18 cellular contexts compared by ENCODE assay signal in genomic region chr1:198627436-198628063, GRCh38. TPM values are rescaled to one million over a fixed set of nuclear protein-coding genes. Genes with fewer than 3 reads are reported as not detected.
DNase-seq lines count a peak whose midpoint lies in the region; ATAC-seq, FAIRE-seq and TF ChIP-seq lines count a peak whose summit lies in the region.
"Had no signal": no experiment of that assay in that cellular context is flagged by ENCODE, and none has a peak within 500 bp of the region (broad histone marks: within the 10 kb centered on the region; RNA-seq: fewer than 3 reads in every experiment).

No MANE protein-coding gene starts in this region.

- H4K8ac ChIP-seq in IMR-90 (ENCODE audit: low read depth in 2 of 2, low read length in 2 of 2): no peak overlapping the region; a peak in 1 of 4 replicates

- no TSS peak for BruUV-seq in IMR-90 (replicated peaks; lab: Mats Ljungman, UMichigan)

- H3K36me3 ChIP-seq in IMR-90 (ENCODE audit: control insufficient read depth, insufficient read depth, low read length): no peaks in the 10 kb centered on the region
- H3K36me3 ChIP-seq: BLaER1 treated with 17β-estradiol and CSF1 and Interleukin-3, amounts not matched to agents 10 nM and 100 nM; WERI-Rb-1 had no signal

- no peak for DNase-seq in D721Med (ENCODE audit: insufficient read length, low spot score)
- no peak for DNase-seq in IMR-90
- DNase-seq in activated B cell treated with CpG ODN at 0.5 μM for 24 hours: no peak
- no peak for DNase-seq in memory B cell (ENCODE audit: low spot score in 2 of 2)
- no peak for DNase-seq in stimulated activated CD4-positive, alpha-beta T cell treated with anti-CD3 and anti-CD28 coated beads, Interleukin-1b, Interleukin-23, amount 100 ng/mL, for 48 hours
- DNase-seq: cortex of kidney, DMS79, NCI-H187 treated with DMSO at 0.1 percent for 48 hours, NCI-H524, WERI-Rb-1 had no signal

- H3K27ac Mint-ChIP-seq in activated B cell treated with CpG ODN at 0.5 μM for 24 hours (peak overlapping the region; percentile 9), memory B cell (peak overlapping the region; percentile 66)

- POLR2A ChIA-PET in IMR-90 (lab: Charles Lee; ENCODE audit: unreplicated experiment) (no interaction called here), activated B cell treated with CpG ODN at 0.5 μM for 24 hours (lab: Charles Lee) (no interaction called here)

- dilution Hi-C loops in IMR-90 (cut with HindIII; ENCODE audit: low sequenced_read_pairs, unreplicated experiment): no loop called here

- in situ Hi-C loops in IMR-90 (cut with MboI; ENCODE audit: low sequenced_read_pairs): no loop called here

- no peak overlapping the region for H2AK5ac ChIP-seq in IMR-90 (ENCODE audit: low read depth, low read length)

- H3K23ac ChIP-seq in IMR-90 (ENCODE audit: low read depth, low read length): no peak overlapping the region

- no peak overlapping the region; the same call in 1 of the 2 replicates for H3K4me2 ChIP-seq in IMR-90 (ENCODE audit: low read depth, low read length)

- H2AK9ac ChIP-seq in IMR-90 (replicated peaks; ENCODE audit: low read depth, low read length, poor library complexity): no peak overlapping the region

- CTCF ChIA-PET in IMR-90 (lab: Yijun Ruan, JAX) (no interaction called here), activated B cell treated with CpG ODN at 0.5 μM for 24 hours (lab: Charles Lee) (no interaction called here)

- no peaks in the 10 kb centered on the region for H3K79me1 ChIP-seq in IMR-90 (ENCODE audit: low read depth in 1 of 2, low read length in 2 of 2)

- no peak overlapping the region for H3K27ac ChIP-seq in IMR-90 (ENCODE audit: insufficient read depth, low read length)
- H3K27ac ChIP-seq: BLaER1 treated with 17β-estradiol and CSF1 and Interleukin-3, amounts not matched to agents 10 nM and 100 nM; WERI-Rb-1 had no signal

- H2BK15ac ChIP-seq in IMR-90 (ENCODE audit: low read depth, low read length): no peak overlapping the region

- H3K4me3 Mint-ChIP-seq in activated B cell treated with CpG ODN at 0.5 μM for 24 hours (peak overlapping the region; percentile 24), memory B cell (peak overlapping the region; percentile 22)

- no peak overlapping the region; the same call in 1 of the 2 replicates for H3K18ac ChIP-seq in IMR-90 (ENCODE audit: low read depth, low read length)

- H3K9me3 Mint-ChIP-seq in activated B cell treated with CpG ODN at 0.5 μM for 24 hours: no peaks in the 10 kb centered on the region
- peaks cover 5% of the 10 kb centered on the region for H3K9me3 Mint-ChIP-seq in memory B cell

- H2AFZ ChIP-seq in IMR-90 (replicated peaks; ENCODE audit: low read length, poor library complexity): no peak overlapping the region

- H3K9ac ChIP-seq in IMR-90 (ENCODE audit: low read depth, low read length): no peak overlapping the region
- H3K9ac ChIP-seq: BLaER1 treated with 17β-estradiol and CSF1 and Interleukin-3, amounts not matched to agents 10 nM and 100 nM had no signal

- H3K4ac ChIP-seq in IMR-90 (ENCODE audit: low read depth, low read length): 0 out of 2 replicates have a peak overlapping the region, but pooled peaks have one; percentile 22

- no peak overlapping the region for H2BK20ac ChIP-seq in IMR-90 (ENCODE audit: low read depth, low read length)

- no peaks in the 10 kb centered on the region for H3K9me1 ChIP-seq in IMR-90 (ENCODE audit: insufficient read depth, low read length)

- no CpG with 5 or more reads among the region's 3 CpGs for WGBS in IMR-90 (ENCODE audit: extremely low coverage in 2 of 2, insufficient read length in 1 of 2), 2 experiments

- no peaks in the 10 kb centered on the region for H4K20me1 ChIP-seq in IMR-90 (ENCODE audit: insufficient read depth, low read length)
- H4K20me1 ChIP-seq: BLaER1 treated with 17β-estradiol and CSF1 and Interleukin-3, amounts not matched to agents 10 nM and 100 nM had no signal

- H3K14ac ChIP-seq in IMR-90 (replicated peaks; ENCODE audit: low read depth, low read length): no peak overlapping the region

- H3K4me1 Mint-ChIP-seq in activated B cell treated with CpG ODN at 0.5 μM for 24 hours (peaks cover 97% of the 10 kb centered on the region), memory B cell (peaks cover 49% of the 10 kb centered on the region)

- TF ChIP-seq RAD21 in IMR-90 (IDR thresholded peaks at IDR 0.05; ENCODE audit: low read length): no peak

- H4K91ac ChIP-seq in IMR-90 (ENCODE audit: insufficient read depth, low read depth, low read length): no peak overlapping the region

- H3K27me3 Mint-ChIP-seq in activated B cell treated with CpG ODN at 0.5 μM for 24 hours (no peaks in the 10 kb centered on the region), memory B cell (no peaks in the 10 kb centered on the region)

- intact Hi-C loops in IMR-90 (cut with micrococcal nuclease) (no loop called here), activated B cell treated with CpG ODN at 0.5 μM for 24 hours (cut with micrococcal nuclease) (loop anchor here (10.0 kb wide), 1 partner anchor 373 kb away; no protein-coding TSS in a partner anchor)

- no peak overlapping the region for H3K56ac ChIP-seq in IMR-90 (ENCODE audit: extremely low read depth, insufficient read depth, low read length)

- H3K4me3 ChIP-seq in IMR-90 (ENCODE audit: insufficient read depth, low read depth, low read length): no peak overlapping the region
- H3K4me3 ChIP-seq: BLaER1 treated with 17β-estradiol and CSF1 and Interleukin-3, amounts not matched to agents 10 nM and 100 nM; lung had no signal

- FAIRE-seq in D721Med (lab: Jason Lieb, UNC): peak; percentile 84

- TF ChIP-seq CTCF in D721Med (IDR thresholded peaks at IDR 0.05; ENCODE audit: insufficient read depth, missing control alignments) (no peak), IMR-90 (conservative IDR thresholded peaks at IDR 0.05; ENCODE audit: low read depth, low read length) (no peak), activated B cell treated with CpG ODN at 0.5 μM for 24 hours (IDR thresholded peaks at IDR 0.05) (no peak)

- H3K36me3 Mint-ChIP-seq in activated B cell treated with CpG ODN at 0.5 μM for 24 hours (ENCODE audit: low read depth): no peaks in the 10 kb centered on the region
- peaks cover 4% of the 10 kb centered on the region for H3K36me3 Mint-ChIP-seq in memory B cell

- no peak for ATAC-seq in IMR-90 (ENCODE audit: low read depth)
- no peak for ATAC-seq in activated B cell treated with CpG ODN at 0.5 μM for 24 hours (ENCODE audit: low read depth)
- ATAC-seq in memory B cell (ENCODE audit: low read depth): no peak
- ATAC-seq in GM19455 (IDR thresholded peaks at IDR 0.05; ENCODE audit: unreplicated experiment): no peak
- no peak for ATAC-seq in GM19328 (IDR thresholded peaks at IDR 0.05; ENCODE audit: unreplicated experiment)
- no peak for ATAC-seq in GM19463 (IDR thresholded peaks at IDR 0.05; ENCODE audit: unreplicated experiment)

- no peak overlapping the region for H2BK5ac ChIP-seq in IMR-90 (ENCODE audit: low read depth, low read length, poor library complexity, severe bottlenecking)

- no peak for TF ChIP-seq POLR2A in IMR-90 (IDR thresholded peaks at IDR 0.05; ENCODE audit: low read depth, low read length)

- H3K4me1 ChIP-seq in IMR-90 (ENCODE audit: control insufficient read depth, insufficient read depth, low read length): no peaks in the 10 kb centered on the region; the same call in 1 of the 2 replicates

- no peaks in the 10 kb centered on the region for H3K9me3 ChIP-seq in IMR-90 (ENCODE audit: control insufficient read depth, insufficient read depth, low read length)

- no peaks in the 10 kb centered on the region for H3K27me3 ChIP-seq in IMR-90 (ENCODE audit: control insufficient read depth, insufficient read depth, low read length)
- H3K27me3 ChIP-seq: BLaER1 treated with 17β-estradiol and CSF1 and Interleukin-3, amounts not matched to agents 10 nM and 100 nM had no signal

- no peak overlapping the region for H2BK120ac ChIP-seq in IMR-90 (ENCODE audit: low read depth, low read length)

- H4K5ac ChIP-seq in IMR-90 (ENCODE audit: low read depth, low read length): no peak overlapping the region; the same call in none of the 2 replicates

TF ChIP-seq in IMR-90, 13 proteins besides CTCF, POLR2A, EP300 and RAD21:
- TF ChIP-seq CEBPB (IDR thresholded peaks at IDR 0.05; ENCODE audit: low read depth, low read length) (no peak), MAZ (IDR thresholded peaks at IDR 0.05; ENCODE audit: borderline replicate concordance, low read depth, low read length) (no peak), RCOR1 (IDR thresholded peaks at IDR 0.05; ENCODE audit: insufficient replicate concordance, low read length) (no peak)

RNA-seq across cellular contexts. Expression of gene PTPRC, which starts 11.3 kb away (rescaled TPM):
- total RNA-seq in IMR-90 (2012; rRNA removed) (not detected in 2 replicates), activated B cell treated with CpG ODN at 0.5 μM for 24 hours (426 and 506 TPM in 2 replicates)
- polyA plus RNA-seq in IMR-90 (2012; rRNA removed): not detected in 2 replicates
- not detected in 2 replicates for polyA plus RNA-seq in IMR-90 (2012; cell fraction: cytosol; rRNA removed)
- 0.06 TPM in 1 of 2 replicates, not detected in the other for polyA plus RNA-seq in IMR-90 (2012; cell fraction: nucleus; rRNA removed; ENCODE audit: low replicate concordance)
- total RNA-seq: epithelial cell of proximal tubule, glomerular endothelial cell, MCF 10A had no signal

Comparison
In these comparisons a context has a peak if more than half of its experiments do, and no peak if none do; other contexts are left out.
1. RNA of gene PTPRC, which starts 11.3 kb away (total RNA-seq): 426 to 506 TPM in activated B cell treated with CpG ODN at 0.5 μM for 24 hours; not detected in IMR-90; every median in the first group is over 100 times any median in the second.